In the genomic region with DNA sequence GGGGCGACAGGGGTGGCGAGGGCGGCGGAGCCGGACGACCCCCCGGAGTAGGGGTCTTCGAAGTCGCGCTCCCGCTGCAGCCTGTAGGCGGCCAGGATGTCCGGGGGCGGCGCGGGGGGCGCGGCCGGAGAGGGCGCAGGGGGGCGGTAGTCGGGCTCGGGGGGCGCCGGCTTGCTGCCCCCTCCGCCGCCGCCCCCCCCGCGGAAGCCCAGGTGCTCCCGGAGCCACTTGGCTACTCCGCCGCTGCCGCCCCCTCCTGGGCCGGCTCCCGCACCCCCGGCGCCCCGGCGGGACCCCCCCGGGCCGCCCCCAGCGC, we compare ENCODE assay signal across 8 cellular contexts. TPM values are rescaled to one million over a fixed set of nuclear protein-coding genes. Genes with fewer than 3 reads are reported as not detected.
DNase-seq lines count a peak whose midpoint lies in the region; TF ChIP-seq lines count a peak whose summit lies in the region.

No MANE protein-coding gene starts in this region.

- TF ChIP-seq CTCF in Calu3 (IDR thresholded peaks at IDR 0.05; ENCODE audit: unreplicated experiment) (no peak), Peyer's patch (IDR thresholded peaks at IDR 0.05) (no peak), fibroblast of villous mesenchyme (IDR thresholded peaks at IDR 0.05; ENCODE audit: insufficient read depth, low read depth, low read length) (no peak)

- H3K27ac ChIP-seq in Peyer's patch (peak overlapping the region; percentile 61 to 79 (median 72)), rectal smooth muscle tissue (ENCODE audit: low read depth, low read length) (peak overlapping the region; percentile 76)

- peak overlapping the region; percentile 67 to 95 (median 76) for H3K4me3 ChIP-seq in Peyer's patch
- peak overlapping the region; percentile 60 for H3K4me3 ChIP-seq in fibroblast of villous mesenchyme (ENCODE audit: low read depth, low read length)
- H3K4me3 ChIP-seq in rectal smooth muscle tissue (ENCODE audit: low read length) = peak overlapping the region; percentile 68

- no peaks in the 10 kb centered on the region for H3K9me3 Mint-ChIP-seq in Calu3 (ENCODE audit: low read depth, unreplicated experiment)

- no peak for TF ChIP-seq POLR2A in Peyer's patch (IDR thresholded peaks at IDR 0.05)

- H3K36me3 ChIP-seq in Peyer's patch (no peaks in the 10 kb centered on the region), rectal smooth muscle tissue (ENCODE audit: control insufficient read depth, insufficient read depth, low read length) (no peaks in the 10 kb centered on the region)

- peaks cover 27% of the 10 kb centered on the region for H3K4me1 Mint-ChIP-seq in Calu3 (ENCODE audit: low read depth, unreplicated experiment)

- no peak overlapping the region for H3K9ac ChIP-seq in rectal smooth muscle tissue (ENCODE audit: low read length)

- no peaks in the 10 kb centered on the region for H3K9me3 ChIP-seq in Peyer's patch

- intact Hi-C loops in Calu3 (cut with micrococcal nuclease; ENCODE audit: unreplicated experiment) = no loop called here

- peaks cover 17% of the 10 kb centered on the region for H3K36me3 Mint-ChIP-seq in Calu3 (ENCODE audit: insufficient read depth, unreplicated experiment)

- H3K4me1 ChIP-seq in Peyer's patch (peaks cover 0 to 27% (median 5%) of the 10 kb centered on the region in 4 donors), rectal smooth muscle tissue (ENCODE audit: control insufficient read depth, insufficient read depth, low read length) (peaks cover 5% of the 10 kb centered on the region)

- DNase-seq in Calu3 (no peak), Peyer's patch (no peak), fibroblast of villous mesenchyme (ENCODE audit: low read depth) (no peak), inferior parietal cortex (ENCODE audit: extremely low spot score) (no peak), DMS153 treated with DMSO at 0.1 percent for 48 hours (lab: John Stamatoyannopoulos, UW; ENCODE audit: unreplicated experiment) (no peak), NCI-H1105 (lab: John Stamatoyannopoulos, UW) (no peak)
- no peak for DNase-seq in stimulated activated CD4-positive, alpha-beta T cell treated with anti-CD3 and anti-CD28 coated beads, Interleukin-2, amount 100 ng/mL, for 48 hours

- no TSS peak for BruUV-seq in Calu3 (replicated peaks; lab: Mats Ljungman, UMichigan)

- no peak overlapping the region for H3K27ac Mint-ChIP-seq in Calu3 (ENCODE audit: unreplicated experiment)

- H3K27me3 ChIP-seq in Peyer's patch = no peaks in the 10 kb centered on the region
- peaks cover 4% of the 10 kb centered on the region for H3K27me3 ChIP-seq in rectal smooth muscle tissue (ENCODE audit: control insufficient read depth, insufficient read depth, low read length)

- H3K4me3 Mint-ChIP-seq in Calu3 (ENCODE audit: low read depth, unreplicated experiment) = peak overlapping the region; percentile 73

- CTCF ChIA-PET in Calu3 (lab: Charles Lee) = no interaction called here

- H3K27me3 Mint-ChIP-seq in Calu3 (ENCODE audit: unreplicated experiment) = no peaks in the 10 kb centered on the region

RNA-seq across cellular contexts. Expression of gene SHF, which starts 0.2 kb away (rescaled TPM):
- 6.0 and 7.3 TPM in 2 replicates for total RNA-seq in Calu3 (2022)
- 10 to 100 TPM in 2 of 4 donors, 1 to 10 TPM in 2; 5.8 to 20.6 (median 11.2) TPM for total RNA-seq in Peyer's patch
- 2.3 and 2.6 TPM in 2 replicates for total RNA-seq in fibroblast of villous mesenchyme

RNA-seq across cellular contexts. Expression of gene DUOX1, which starts 57.7 kb away (rescaled TPM):
- total RNA-seq in Calu3 (2022) (1.2 and 1.4 TPM in 2 replicates), Peyer's patch (under 1 TPM in 2 of 4 donors, not detected in 2; 0.35 to 0.54 TPM), fibroblast of villous mesenchyme (not detected in 2 replicates)

RNA-seq across cellular contexts. Expression of gene DUOXA1, which starts 57.9 kb away (rescaled TPM):
- not detected in 2 replicates for total RNA-seq in Calu3 (2022)
- 1 to 10 TPM in 1 of 4 donors, not detected in 3; 1.2 TPM for total RNA-seq in Peyer's patch
- not detected in 2 replicates for total RNA-seq in fibroblast of villous mesenchyme
